In the genomic region with DNA sequence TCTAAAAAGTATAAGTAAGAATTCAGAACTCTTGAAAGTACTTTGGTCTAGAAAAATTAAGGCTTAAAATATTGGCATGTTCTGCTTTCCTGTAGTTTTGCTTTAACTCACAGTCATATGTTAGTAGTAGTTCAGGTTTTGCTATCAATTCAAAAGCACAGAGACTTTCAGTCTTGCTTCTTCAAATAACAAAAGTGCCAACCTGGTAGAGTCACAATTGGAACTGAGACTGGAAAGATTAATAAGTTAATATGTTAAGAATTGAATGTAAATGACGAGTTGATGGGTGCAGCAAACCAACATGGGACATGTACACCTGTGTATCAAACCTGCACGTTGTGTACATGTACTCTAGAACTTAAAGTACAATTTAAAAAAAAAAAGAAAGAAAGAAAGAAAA, we compare ENCODE assay signal across 8 cellular contexts.
"Had no signal": no experiment of that assay in that cellular context is flagged by ENCODE, and none has a peak within 500 bp of the region (broad histone marks: within the 10 kb centered on the region; RNA-seq: fewer than 3 reads in every experiment).

No MANE protein-coding gene starts in this region.

- H3K36me3 ChIP-seq: HAP-1 had no signal

- H3K9ac ChIP-seq: GM23248 had no signal

- ATAC-seq: HCT116, K562 had no signal

- DNase-seq: GM23248, GOT3, H7, HFFc6, IMR-90 had no signal

- H3K27ac ChIP-seq: GM23248 had no signal

- H3K4me3 ChIP-seq: GM23248, HAP-1, K562 had no signal

- H2AFZ ChIP-seq: GM23248 had no signal

- H3K4me1 ChIP-seq: HAP-1 had no signal

- H3K9me3 ChIP-seq: HAP-1 had no signal
